Comparison of ENCODE assay signal across 27 cellular contexts in genomic region chr6:49121970-49122369, GRCh38.
"Had no signal": no experiment of that assay in that cellular context is flagged by ENCODE, and none has a peak within 500 bp of the region (broad histone marks: within the 10 kb centered on the region; RNA-seq: fewer than 3 reads in every experiment).

No MANE protein-coding gene starts in this region.

- ATAC-seq: activated CD8-positive, alpha-beta memory T cell treated with anti-CD3 and anti-CD28 coated beads, Interleukin-2, amount 10 ng/mL, durations not matched to agents 7 days and 5 days; activated naive CD8-positive, alpha-beta T cell treated with anti-CD3 and anti-CD28 coated beads, Interleukin-2, amount 50 U/mL, for 24 hours; Panc1; Right ventricle myocardium inferior; SK-N-SH treated with all-trans-retinoic acid at 6 μM for 48 hours had no signal

- H3K4me3 ChIP-seq: cardiac muscle cell had no signal

- DNase-seq: activated CD4-positive, alpha-beta memory T cell treated with anti-CD3 and anti-CD28 coated beads, Interleukin-2, amount 10 ng/mL, durations not matched to agents 7 days and 5 days; activated CD4-positive, alpha-beta T cell treated with anti-CD3 and anti-CD28 coated beads for 1 hour; activated CD4-positive, alpha-beta T cell treated with anti-CD3 and anti-CD28 coated beads for 48 hours; activated CD4-positive, CD25-positive, alpha-beta regulatory T cell; activated CD8-positive, alpha-beta memory T cell treated with anti-CD3 and anti-CD28 coated beads for 24 hours; activated CD8-positive, alpha-beta memory T cell treated with anti-CD3 and anti-CD28 coated beads, Interleukin-2, amount 10 ng/mL, durations not matched to agents 7 days and 5 days; activated CD8-positive, alpha-beta memory T cell treated with anti-CD3 and anti-CD28 coated beads, Interleukin-2, amount 50 U/mL, for 48 hours; activated effector memory CD4-positive, alpha-beta T cell treated with Interleukin-2 at 50 U/mL for 16 hours; activated naive CD4-positive, alpha-beta T cell treated with anti-CD3 and anti-CD28 coated beads, Interleukin-2, amount 10 ng/mL, durations not matched to agents 7 days and 5 days; activated naive CD8-positive, alpha-beta T cell treated with anti-CD3 and anti-CD28 coated beads, Interleukin-2, amount 50 U/mL, for 24 hours; activated T-cell treated with anti-CD3 and anti-CD28 coated beads, Interleukin-2, amount 50 U/mL, for 48 hours; anterior cingulate cortex; NCI-H1417 treated with DMSO at 0.1 percent for 48 hours; NCI-H187 treated with DMSO at 0.1 percent for 48 hours; NCI-H2081 treated with DMSO at 0.1 percent for 48 hours; NCI-H226; NCI-H524; NK-92 treated with Interleukin-12 subunit alpha and Interleukin-12 subunit beta, amount 100 ng/mL, for 24 hours; SIG-M5; T-helper 1 cell; T-helper 2 cell; T-helper 9 cell; WERI-Rb-1 had no signal

- H3K27me3 ChIP-seq: cardiac muscle cell had no signal

- H3K36me3 ChIP-seq: cardiac muscle cell, WERI-Rb-1 had no signal

- H3K27ac ChIP-seq: cardiac muscle cell, WERI-Rb-1 had no signal
